ENCODE assay signal across 15 cellular contexts in genomic region chr17:80637286-80637703, GRCh38.
DNase-seq lines count a peak whose midpoint lies in the region; ATAC-seq and TF ChIP-seq lines count a peak whose summit lies in the region.
"Had no signal": no experiment of that assay in that cellular context is flagged by ENCODE, and none has a peak within 500 bp of the region (broad histone marks: within the 10 kb centered on the region; RNA-seq: fewer than 3 reads in every experiment).

No MANE protein-coding gene starts in this region.

- no peak overlapping the region for H3K27ac ChIP-seq in GM23338 (ENCODE audit: low read depth)
- peak overlapping the region; percentile 3; the same call in 1 of the 2 replicates for H3K27ac ChIP-seq in RWPE1
- H3K27ac ChIP-seq: BLaER1 treated with 17β-estradiol and CSF1 and Interleukin-3, amounts not matched to agents 10 nM and 100 nM; heart right ventricle had no signal

- H3K27me3 ChIP-seq in GM23338 (ENCODE audit: insufficient read depth), result no peaks in the 10 kb centered on the region
- H3K27me3 ChIP-seq: BLaER1 treated with 17β-estradiol and CSF1 and Interleukin-3, amounts not matched to agents 10 nM and 100 nM; heart right ventricle had no signal

- no peak overlapping the region for H3K4me2 ChIP-seq in GM23338
- H3K4me2 ChIP-seq: BLaER1 treated with 17β-estradiol and CSF1 and Interleukin-3, amounts not matched to agents 10 nM and 100 nM had no signal

- peaks cover 45% of the 10 kb centered on the region for H3K79me2 ChIP-seq in GM23338 (replicated peaks; ENCODE audit: insufficient read depth)

- no peak overlapping the region for H3K4me3 Mint-ChIP-seq in GM23338
- no peak overlapping the region for H3K4me3 Mint-ChIP-seq in activated CD4-positive, alpha-beta T cell treated with anti-CD3 and anti-CD28 coated beads, Interleukin-2, amount 10 ng/mL, durations not matched to agents 7 days and 5 days
- H3K4me3 Mint-ChIP-seq: activated T-cell treated with anti-CD3 and anti-CD28 coated beads, Interleukin-2, amount 50 U/mL, for 24 hours had no signal

- H3K36me3 Mint-ChIP-seq in GM23338 (ENCODE audit: low read depth), result no peaks in the 10 kb centered on the region; the same call in 2 of the 3 replicates
- peaks cover 16% of the 10 kb centered on the region for H3K36me3 Mint-ChIP-seq in activated CD4-positive, alpha-beta T cell treated with anti-CD3 and anti-CD28 coated beads, Interleukin-2, amount 10 ng/mL, durations not matched to agents 7 days and 5 days (ENCODE audit: low read depth)

- no peaks in the 10 kb centered on the region for H3K9me2 ChIP-seq in GM23338 (ENCODE audit: insufficient read depth)

- CTCF ChIA-PET in RWPE1 (lab: Yijun Ruan, JAX), result interaction anchor here (1.0 kb wide), 1 partner anchor 13 kb away, joined by 3 read pairs; no protein-coding TSS in a partner anchor
- CTCF ChIA-PET in activated CD4-positive, alpha-beta T cell treated with anti-CD3 and anti-CD28 coated beads, Interleukin-2, amount 10 ng/mL, durations not matched to agents 7 days and 5 days (lab: Charles Lee), result interaction anchor here (0.7 to 1.8 kb wide), 10 partner anchors 8 to 262 kb away, joined by 3 to 6 read pairs (median 4); no protein-coding TSS in a partner anchor

- H3K27ac Mint-ChIP-seq in GM23338, result no peak overlapping the region
- no peak overlapping the region for H3K27ac Mint-ChIP-seq in activated CD4-positive, alpha-beta T cell treated with anti-CD3 and anti-CD28 coated beads, Interleukin-2, amount 10 ng/mL, durations not matched to agents 7 days and 5 days
- H3K27ac Mint-ChIP-seq: activated T-cell treated with anti-CD3 and anti-CD28 coated beads, Interleukin-2, amount 50 U/mL, for 24 hours had no signal

- DNase-seq in GM23338 (ENCODE audit: low spot score) (no peak), NCI-H1092 treated with DMSO at 0.1 percent for 48 hours (lab: John Stamatoyannopoulos, UW) (peak; percentile 17), RWPE1 (ENCODE audit: low spot score) (no peak), left lobe of liver (ENCODE audit: low spot score) (peak; percentile 42), hypothalamus (lab: John Stamatoyannopoulos, UW) (no peak), activated gamma-delta T cell (lab: John Stamatoyannopoulos, UW) (no peak), RKO (ENCODE audit: low spot score) (no peak)
- DNase-seq in activated CD4-positive, alpha-beta T cell treated with anti-CD3 and anti-CD28 coated beads, Interleukin-2, amount 10 ng/mL, durations not matched to agents 7 days and 5 days, result no peak
- DNase-seq: activated CD4-positive, CD25-positive, alpha-beta regulatory T cell treated with anti-CD3 and anti-CD28 coated beads, Interleukin-2, amount 50 U/mL, for 72 hours; activated T-cell treated with anti-CD3 and anti-CD28 coated beads, Interleukin-2, amount 50 U/mL, for 24 hours; heart right ventricle; NCI-H526 treated with DMSO at 0.1 percent for 48 hours; substantia nigra had no signal

- H2AFZ ChIP-seq in GM23338, result no peak overlapping the region

- no peaks in the 10 kb centered on the region; the same call in 2 of the 3 replicates for H3K9me3 Mint-ChIP-seq in GM23338
- peaks cover 3% of the 10 kb centered on the region for H3K9me3 Mint-ChIP-seq in activated CD4-positive, alpha-beta T cell treated with anti-CD3 and anti-CD28 coated beads, Interleukin-2, amount 10 ng/mL, durations not matched to agents 7 days and 5 days
- H3K9me3 Mint-ChIP-seq: activated T-cell treated with anti-CD3 and anti-CD28 coated beads, Interleukin-2, amount 50 U/mL, for 24 hours had no signal

- no peaks in the 10 kb centered on the region for H3F3A ChIP-seq in GM23338 (replicated peaks; ENCODE audit: low read depth)

- H3K4me1 Mint-ChIP-seq in GM23338, result peaks cover 20% of the 10 kb centered on the region
- peaks cover 5% of the 10 kb centered on the region for H3K4me1 Mint-ChIP-seq in activated CD4-positive, alpha-beta T cell treated with anti-CD3 and anti-CD28 coated beads, Interleukin-2, amount 10 ng/mL, durations not matched to agents 7 days and 5 days

- H3K4me3 ChIP-seq in GM23338, result no peak overlapping the region
- H3K4me3 ChIP-seq: BLaER1 treated with 17β-estradiol and CSF1 and Interleukin-3, amounts not matched to agents 10 nM and 100 nM; heart right ventricle had no signal

- H4K20me1 ChIP-seq in GM23338 (replicated peaks; ENCODE audit: insufficient read depth), result peaks cover 9% of the 10 kb centered on the region; the same call in 1 of the 2 replicates

- no peaks in the 10 kb centered on the region for H3K36me3 ChIP-seq in GM23338 (ENCODE audit: insufficient read depth)

- peaks cover 8% of the 10 kb centered on the region for H3K27me3 Mint-ChIP-seq in GM23338 (ENCODE audit: insufficient read depth, low read depth, poor library complexity)
- H3K27me3 Mint-ChIP-seq in activated CD4-positive, alpha-beta T cell treated with anti-CD3 and anti-CD28 coated beads, Interleukin-2, amount 10 ng/mL, durations not matched to agents 7 days and 5 days, result no peaks in the 10 kb centered on the region
- H3K27me3 Mint-ChIP-seq: activated T-cell treated with anti-CD3 and anti-CD28 coated beads, Interleukin-2, amount 50 U/mL, for 24 hours had no signal

- ATAC-seq in GM23338, result peak; percentile 24; the same call in 2 of the 3 replicates
- ATAC-seq in left lobe of liver, result no peak
- ATAC-seq: HCT116, heart right ventricle had no signal

- POLR2A ChIA-PET in RWPE1 (lab: Yijun Ruan, JAX; ENCODE audit: low non-redundant PET), result interaction anchor here (0.6 kb wide), 1 partner anchor 94 kb away, joined by 3 read pairs; no protein-coding TSS in a partner anchor
- POLR2A ChIA-PET in activated CD4-positive, alpha-beta T cell treated with anti-CD3 and anti-CD28 coated beads, Interleukin-2, amount 10 ng/mL, durations not matched to agents 7 days and 5 days (lab: Charles Lee), result no interaction called here

- TF ChIP-seq CTCF in GM23338 (conservative IDR thresholded peaks at IDR 0.05; ENCODE audit: low read depth in 2 of 2) (no peak), RWPE1 (conservative IDR thresholded peaks at IDR 0.05; ENCODE audit: low read depth) (no peak)

- no peaks in the 10 kb centered on the region for H3K4me1 ChIP-seq in GM23338 (ENCODE audit: insufficient read depth)

TF ChIP-seq in GM23338, 12 proteins besides CTCF, POLR2A, EP300 and RAD21:
- no peak for TF ChIP-seq NANOG (IDR thresholded peaks at IDR 0.05; ENCODE audit: borderline replicate concordance)
- TF ChIP-seq EZH2phosphoT487 (IDR thresholded peaks at IDR 0.05; ENCODE audit: unreplicated experiment), result no peak
- no peak for TF ChIP-seq JUNB (IDR thresholded peaks at IDR 0.05; ENCODE audit: unreplicated experiment)
- no peak for TF ChIP-seq CREB1 (CRISPR knock-in tag; IDR thresholded peaks at IDR 0.05; ENCODE audit: low read depth)

Comparison
In these comparisons a context has a peak if more than half of its experiments do, and no peak if none do; other contexts are left out.
1. DNase-seq: peak in NCI-H1092 treated with DMSO at 0.1 percent for 48 hours (single experiment) and left lobe of liver (single experiment); none in GM23338 (single experiment), RWPE1 (single experiment), hypothalamus (0 of 51), activated gamma-delta T cell (single experiment), activated CD4-positive, alpha-beta T cell treated with anti-CD3 and anti-CD28 coated beads, Interleukin-2, amount 10 ng/mL, durations not matched to agents 7 days and 5 days (single experiment) and RKO (single experiment).